Comparison of ENCODE assay signal across 8 cellular contexts in genomic region chr6:108587258-108588059, GRCh38. TPM values are rescaled to one million over a fixed set of nuclear protein-coding genes. Genes with fewer than 3 reads are reported as not detected.
DNase-seq lines count a peak whose midpoint lies in the region; ATAC-seq, FAIRE-seq and TF ChIP-seq lines count a peak whose summit lies in the region.

No MANE protein-coding gene starts in this region.

- POLR2A ChIA-PET in WTC11 (lab: Charles Lee), result no interaction called here

- H3K79me2 ChIP-seq in GM23248 (ENCODE audit: insufficient read depth), result peaks cover 96% of the 10 kb centered on the region

- H3K9me3 Mint-ChIP-seq in WTC11, result no peaks in the 10 kb centered on the region
- H3K9me3 Mint-ChIP-seq in activated naive CD8-positive, alpha-beta T cell treated with anti-CD3 and anti-CD28 coated beads, Interleukin-2, amount 50 U/mL, for 24 hours, result no peaks in the 10 kb centered on the region

- CTCF ChIA-PET in WTC11 (lab: Charles Lee), result interaction anchor here (0.6 kb wide), 2 partner anchors 11 to 1165 kb away, joined by 3 to 5 read pairs; no protein-coding TSS in a partner anchor

- H3K4me3 ChIP-seq in GM23248 (peak overlapping the region; percentile 20; the same call in 1 of the 2 replicates), right atrium auricular region (no peak overlapping the region), kidney (ENCODE audit: low read length in 2 of 2) (no peak overlapping the region)

- peaks cover 75% of the 10 kb centered on the region for H3K4me1 ChIP-seq in GM23248 (ENCODE audit: insufficient read depth)
- peaks cover 0 to 98% of the 10 kb centered on the region in 2 donors for H3K4me1 ChIP-seq in right atrium auricular region
- H3K4me1 ChIP-seq in kidney (ENCODE audit: control insufficient read depth in 1 of 2, insufficient read depth in 1 of 2, low read depth in 1 of 2, low read length in 2 of 2), result peaks cover 65 to 75% of the 10 kb centered on the region in 2 donors

- no peaks in the 10 kb centered on the region for H3K9me2 ChIP-seq in GM23248 (ENCODE audit: insufficient read depth)

- peak; percentile 70 for DNase-seq in GM23248
- DNase-seq in WTC11 (ENCODE audit: low spot score), result no peak
- no peak for DNase-seq in right atrium auricular region (ENCODE audit: low spot score)
- peak; percentile 66 for DNase-seq in retina
- no peak for DNase-seq in kidney
- no peak for DNase-seq in activated naive CD8-positive, alpha-beta T cell treated with anti-CD3 and anti-CD28 coated beads, Interleukin-2, amount 50 U/mL, for 24 hours

- no peaks in the 10 kb centered on the region for H3K36me3 ChIP-seq in GM23248 (ENCODE audit: low read depth)
- no peaks in the 10 kb centered on the region for H3K36me3 ChIP-seq in right atrium auricular region
- no peaks in the 10 kb centered on the region for H3K36me3 ChIP-seq in kidney (ENCODE audit: control insufficient read depth in 1 of 2, insufficient read depth in 2 of 2, low read length in 2 of 2)

- H3K27me3 ChIP-seq in GM23248 (replicated peaks; ENCODE audit: insufficient read depth), result no peaks in the 10 kb centered on the region
- no peaks in the 10 kb centered on the region for H3K27me3 ChIP-seq in right atrium auricular region

- no peak overlapping the region for H3K4me3 Mint-ChIP-seq in WTC11
- no peak overlapping the region for H3K4me3 Mint-ChIP-seq in activated naive CD8-positive, alpha-beta T cell treated with anti-CD3 and anti-CD28 coated beads, Interleukin-2, amount 50 U/mL, for 24 hours

- in situ Hi-C loops in GM23248 (cut with MboI), result no loop called here

- peaks cover 63% of the 10 kb centered on the region for H3F3A ChIP-seq in GM23248 (ENCODE audit: insufficient read depth)

- peak overlapping the region; percentile 74 for H3K27ac Mint-ChIP-seq in WTC11
- no peak overlapping the region for H3K27ac Mint-ChIP-seq in activated naive CD8-positive, alpha-beta T cell treated with anti-CD3 and anti-CD28 coated beads, Interleukin-2, amount 50 U/mL, for 24 hours

- H4K20me1 ChIP-seq in GM23248 (ENCODE audit: insufficient read depth), result peaks cover 17% of the 10 kb centered on the region; the same call in 1 of the 2 replicates

- intact Hi-C loops in kidney (cut with DNase I), result no loop called here

- peaks cover 69% of the 10 kb centered on the region for H3K4me1 Mint-ChIP-seq in WTC11
- H3K4me1 Mint-ChIP-seq in activated naive CD8-positive, alpha-beta T cell treated with anti-CD3 and anti-CD28 coated beads, Interleukin-2, amount 50 U/mL, for 24 hours, result peaks cover 55% of the 10 kb centered on the region

- no peak for FAIRE-seq in kidney (lab: Jason Lieb, UNC)

- H3K36me3 Mint-ChIP-seq in WTC11, result no peaks in the 10 kb centered on the region
- no peaks in the 10 kb centered on the region for H3K36me3 Mint-ChIP-seq in activated naive CD8-positive, alpha-beta T cell treated with anti-CD3 and anti-CD28 coated beads, Interleukin-2, amount 50 U/mL, for 24 hours (ENCODE audit: low read depth)

- ATAC-seq in WTC11 (no peak), GM19351 (IDR thresholded peaks at IDR 0.05; ENCODE audit: unreplicated experiment) (no peak), GM19397 (IDR thresholded peaks at IDR 0.05; ENCODE audit: unreplicated experiment) (no peak)
- ATAC-seq in activated naive CD8-positive, alpha-beta T cell treated with anti-CD3 and anti-CD28 coated beads, Interleukin-2, amount 50 U/mL, for 24 hours, result no peak

- TF ChIP-seq CTCF in WTC11 (IDR thresholded peaks at IDR 0.05), result no peak
- no peak for TF ChIP-seq CTCF in right atrium auricular region (IDR thresholded peaks at IDR 0.05)
- TF ChIP-seq CTCF in kidney (IDR thresholded peaks at IDR 0.05; ENCODE audit: borderline replicate concordance, extremely low read depth, insufficient read depth), result no peak

- 74 to 76% methylated on average over 9 of the region's 9 CpGs for WGBS in GM23248 (ENCODE audit: low coverage in 1 of 2, low lambda C conversion rate in 2 of 2, missing lambda C conversion rate in 2 of 2), 2 experiments

- no peak overlapping the region for H2AFZ ChIP-seq in GM23248

- H3K27ac ChIP-seq in GM23248 (peak overlapping the region; percentile 67), right atrium auricular region (peak overlapping the region; percentile 81 to 83), kidney (ENCODE audit: low read depth in 2 of 2, low read length in 2 of 2) (peak overlapping the region in 1 of 2 donors; percentile 33)

- H3K4me2 ChIP-seq in GM23248 (ENCODE audit: unreplicated experiment), result peak overlapping the region; percentile 48

- no peaks in the 10 kb centered on the region for H3K27me3 Mint-ChIP-seq in WTC11 (ENCODE audit: low read depth)
- H3K27me3 Mint-ChIP-seq in activated naive CD8-positive, alpha-beta T cell treated with anti-CD3 and anti-CD28 coated beads, Interleukin-2, amount 50 U/mL, for 24 hours, result no peaks in the 10 kb centered on the region

- no peaks in the 10 kb centered on the region for H3K9me3 ChIP-seq in GM23248 (ENCODE audit: low read depth)
- no peaks in the 10 kb centered on the region for H3K9me3 ChIP-seq in right atrium auricular region
- no peaks in the 10 kb centered on the region for H3K9me3 ChIP-seq in kidney (ENCODE audit: control insufficient read depth in 1 of 2, low read length in 2 of 2)

- H3K9ac ChIP-seq in GM23248 (peak overlapping the region; percentile 9; the same call in 1 of the 2 replicates), kidney (ENCODE audit: low read length in 2 of 2) (no peak overlapping the region)

TF ChIP-seq in WTC11, 78 proteins besides CTCF, POLR2A, EP300 and RAD21:
- no peak for TF ChIP-seq IRF1 (CRISPR knock-in tag; IDR thresholded peaks at IDR 0.05)
TF ChIP-seq in WTC11: peak in this region for 0.

RNA-seq across cellular contexts. Expression of gene FOXO3, which starts 26.7 kb away (rescaled TPM):
- total RNA-seq in GM23248 (2014; rRNA removed; shearing (Covaris generic)), result 35.7 and 36.6 TPM in 2 replicates
- 17.9 and 19.7 TPM in 2 replicates for polyA plus RNA-seq in GM23248 (2016; fragmentation: Nextera tagmentation; extraction: Ambion mirVana)
- 15.6 to 18.1 TPM (median 17.8 TPM) in 3 replicates for total RNA-seq in WTC11 (2021)
- total RNA-seq in right atrium auricular region, result 10 to 100 TPM; 54.5 to 60.9 TPM
- total RNA-seq in kidney, result 76.1 TPM
- polyA plus RNA-seq in kidney (ENCODE audit: insufficient read depth, low read depth, low replicate concordance), result 9.4 TPM

Comparison
In these comparisons a context has a peak if more than half of its experiments do, and no peak if none do; other contexts are left out.
1. DNase-seq: peak in GM23248 (single experiment) and retina (single experiment); none in WTC11 (single experiment), right atrium auricular region (single experiment), kidney (single experiment) and activated naive CD8-positive, alpha-beta T cell treated with anti-CD3 and anti-CD28 coated beads, Interleukin-2, amount 50 U/mL, for 24 hours (single experiment).